36 cellular contexts compared by ENCODE assay signal in genomic region chr3:69536306-69537020, GRCh38.
"Had no signal": no experiment of that assay in that cellular context is flagged by ENCODE, and none has a peak within 500 bp of the region (broad histone marks: within the 10 kb centered on the region; RNA-seq: fewer than 3 reads in every experiment).

No MANE protein-coding gene starts in this region.

- DNase-seq: activated CD4-positive, alpha-beta T cell treated with anti-CD3 and anti-CD28 coated beads, Interleukin-2, amount 10 ng/mL, durations not matched to agents 7 days and 5 days; activated CD4-positive, alpha-beta T cell treated with anti-CD3 and anti-CD28 coated beads, Interleukin-2, amount 50 U/mL, for 48 hours; activated CD4-positive, CD25-positive, alpha-beta regulatory T cell; activated CD8-positive, alpha-beta T cell treated with anti-CD3 and anti-CD28 coated beads, Interleukin-2, amount 10 ng/mL, durations not matched to agents 7 days and 5 days; activated naive CD4-positive, alpha-beta T cell; activated naive CD4-positive, alpha-beta T cell treated with anti-CD3 and anti-CD28 coated beads, Interleukin-2, amount 50 U/mL, for 16 hours; activated naive CD8-positive, alpha-beta T cell treated with anti-CD3 and anti-CD28 coated beads for 36 hours; activated T-cell treated with anti-CD3 and anti-CD28 coated beads, Interleukin-2, amount 50 U/mL, for 24 hours; amniotic stem cell; aorta; brain microvascular endothelial cell; central memory CD4-positive, alpha-beta T cell; MM.1S; NCI-H1092 treated with DMSO at 0.1 percent for 48 hours; NCI-H1417; NCI-H146; NCI-H187; NCI-H2029 treated with DMSO at 0.1 percent for 48 hours; NCI-H2107; NCI-H2171; NCI-H510A; NCI-H526; NCI-H748 treated with DMSO at 0.1 percent for 48 hours; NK-92 treated with Interleukin-12 subunit alpha and Interleukin-12 subunit beta, amount 100 ng/mL, for 24 hours; PC-3; Peyer's patch; RPMI8226; SIG-M5; SW 1271; T-helper 1 cell; T-helper 2 cell; T-helper 9 cell had no signal

- H3K4me1 ChIP-seq: Peyer's patch had no signal

- H3K9me3 Mint-ChIP-seq: activated CD4-positive, alpha-beta T cell treated with anti-CD3 and anti-CD28 coated beads, Interleukin-2, amount 10 ng/mL, durations not matched to agents 7 days and 5 days; activated naive CD8-positive, alpha-beta T cell treated with anti-CD3 and anti-CD28 coated beads for 36 hours; activated T-cell treated with anti-CD3 and anti-CD28 coated beads, Interleukin-2, amount 50 U/mL, for 24 hours had no signal

- H3K4me3 ChIP-seq: Peyer's patch had no signal

- H3K4me2 ChIP-seq: KMS-11 had no signal

- H3K9me3 ChIP-seq: Peyer's patch had no signal

- H3K27me3 ChIP-seq: Peyer's patch had no signal

- H3K27ac Mint-ChIP-seq: activated CD4-positive, alpha-beta T cell treated with anti-CD3 and anti-CD28 coated beads, Interleukin-2, amount 10 ng/mL, durations not matched to agents 7 days and 5 days; activated CD8-positive, alpha-beta T cell treated with anti-CD3 and anti-CD28 coated beads, Interleukin-2, amount 10 ng/mL, durations not matched to agents 7 days and 5 days; activated naive CD8-positive, alpha-beta T cell treated with anti-CD3 and anti-CD28 coated beads for 36 hours; activated T-cell treated with anti-CD3 and anti-CD28 coated beads, Interleukin-2, amount 50 U/mL, for 24 hours had no signal

- H3K27ac ChIP-seq: brain microvascular endothelial cell, KMS-11, Peyer's patch, VCaP had no signal

- ATAC-seq: activated CD8-positive, alpha-beta T cell treated with anti-CD3 and anti-CD28 coated beads, Interleukin-2, amount 10 ng/mL, durations not matched to agents 7 days and 5 days; PC-3; Right ventricle myocardium inferior; SK-N-SH treated with all-trans-retinoic acid at 6 μM for 48 hours had no signal

- H3K36me3 ChIP-seq: brain microvascular endothelial cell, Peyer's patch had no signal

- H3K9ac ChIP-seq: KMS-11 had no signal

- H3K36me3 Mint-ChIP-seq: activated naive CD8-positive, alpha-beta T cell treated with anti-CD3 and anti-CD28 coated beads for 36 hours had no signal

- H3K4me3 Mint-ChIP-seq: activated CD4-positive, alpha-beta T cell treated with anti-CD3 and anti-CD28 coated beads, Interleukin-2, amount 10 ng/mL, durations not matched to agents 7 days and 5 days; activated CD8-positive, alpha-beta T cell treated with anti-CD3 and anti-CD28 coated beads, Interleukin-2, amount 10 ng/mL, durations not matched to agents 7 days and 5 days; activated naive CD8-positive, alpha-beta T cell treated with anti-CD3 and anti-CD28 coated beads for 36 hours; activated T-cell treated with anti-CD3 and anti-CD28 coated beads, Interleukin-2, amount 50 U/mL, for 24 hours had no signal
